In the genomic region with DNA sequence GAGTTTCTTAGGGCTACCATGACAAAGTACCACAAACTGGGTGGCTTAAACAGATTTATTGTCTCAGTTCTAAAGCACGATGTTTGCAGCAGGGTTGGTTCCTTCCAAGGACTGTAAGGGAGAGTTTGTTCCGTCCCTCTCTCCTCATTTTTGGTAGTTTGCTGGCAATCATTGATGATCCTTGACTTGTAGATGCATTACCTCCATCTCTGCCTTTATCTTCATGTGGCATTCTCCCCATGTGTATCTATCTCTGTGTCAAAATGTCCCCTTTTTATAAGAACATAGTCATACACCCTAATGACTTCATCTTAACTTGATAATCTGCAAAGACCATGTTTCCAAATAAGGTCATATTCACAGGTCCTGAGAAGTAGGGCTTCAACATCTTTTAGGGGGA, we compare ENCODE assay signal across 19 cellular contexts.
A peak's percentile ranks its signal among the peaks of the same experiment; 100 is the strongest.
DNase-seq lines count a peak whose midpoint lies in the region; ATAC-seq lines count a peak whose summit lies in the region.
"Had no signal": no experiment of that assay in that cellular context is flagged by ENCODE, and none has a peak within 500 bp of the region (broad histone marks: within the 10 kb centered on the region; RNA-seq: fewer than 3 reads in every experiment).

No MANE protein-coding gene starts in this region.

- 98 to 100% methylated on average over 2 of the region's 2 CpGs for WGBS in GM23248 (ENCODE audit: low coverage in 1 of 2, low lambda C conversion rate in 2 of 2, missing lambda C conversion rate in 2 of 2), 2 experiments

- H3K79me2 ChIP-seq in GM23248 (ENCODE audit: insufficient read depth) = no peaks in the 10 kb centered on the region

- peaks cover 63% of the 10 kb centered on the region for H3K4me1 ChIP-seq in GM23248 (ENCODE audit: insufficient read depth)
- H3K4me1 ChIP-seq: SJCRH30, testis had no signal

- CTCF ChIA-PET in activated naive CD4-positive, alpha-beta T cell treated with anti-CD3 and anti-CD28 coated beads for 36 hours (lab: Charles Lee) = interaction anchor here (0.7 to 2.2 kb wide), 3 partner anchors 34 to 58 kb away, joined by 3 to 11 read pairs (median 4); no protein-coding TSS in a partner anchor

- H3K27ac Mint-ChIP-seq in activated naive CD4-positive, alpha-beta T cell treated with anti-CD3 and anti-CD28 coated beads for 36 hours = peak overlapping the region; percentile 96
- H3K27ac Mint-ChIP-seq in activated naive CD8-positive, alpha-beta T cell = peak overlapping the region; percentile 98
- H3K27ac Mint-ChIP-seq in stimulated activated effector memory CD8-positive, alpha-beta T cell treated with anti-CD3 and anti-CD28 coated beads, Interleukin-12 subunit alpha, Interleukin-12 subunit beta, amount 100 ng/mL, for 72 hours = peak overlapping the region; percentile 98
- H3K27ac Mint-ChIP-seq: H9 had no signal

- H3K4me2 ChIP-seq in GM23248 (ENCODE audit: unreplicated experiment) = peak overlapping the region; percentile 72

- in situ Hi-C loops in GM23248 (cut with MboI) = no loop called here

- intact Hi-C loops in activated naive CD4-positive, alpha-beta T cell treated with anti-CD3 and anti-CD28 coated beads for 36 hours (cut with micrococcal nuclease) = loop anchor here (5.0 kb wide), 1 partner anchor 426 kb away; no protein-coding TSS in a partner anchor

- no peaks in the 10 kb centered on the region for H3K27me3 ChIP-seq in GM23248 (replicated peaks; ENCODE audit: insufficient read depth)
- H3K27me3 ChIP-seq: Peyer's patch, SJCRH30, testis had no signal

- no peaks in the 10 kb centered on the region for H3K36me3 ChIP-seq in GM23248 (ENCODE audit: low read depth)
- H3K36me3 ChIP-seq: Peyer's patch, SJCRH30 had no signal

- no peak overlapping the region for H3K4me3 ChIP-seq in GM23248
- H3K4me3 ChIP-seq: Peyer's patch, SJCRH30, testis had no signal

- peaks cover 91% of the 10 kb centered on the region for H3K4me1 Mint-ChIP-seq in activated naive CD4-positive, alpha-beta T cell treated with anti-CD3 and anti-CD28 coated beads for 36 hours (ENCODE audit: low read depth)
- H3K4me1 Mint-ChIP-seq in activated naive CD8-positive, alpha-beta T cell (ENCODE audit: low read depth) = peaks cover 91% of the 10 kb centered on the region
- peaks cover 86% of the 10 kb centered on the region for H3K4me1 Mint-ChIP-seq in stimulated activated effector memory CD8-positive, alpha-beta T cell treated with anti-CD3 and anti-CD28 coated beads, Interleukin-12 subunit alpha, Interleukin-12 subunit beta, amount 100 ng/mL, for 72 hours

- H3K36me3 Mint-ChIP-seq in activated naive CD4-positive, alpha-beta T cell treated with anti-CD3 and anti-CD28 coated beads for 36 hours (ENCODE audit: low read depth) = peaks cover 13% of the 10 kb centered on the region
- peaks cover 38% of the 10 kb centered on the region for H3K36me3 Mint-ChIP-seq in activated naive CD8-positive, alpha-beta T cell
- H3K36me3 Mint-ChIP-seq in stimulated activated effector memory CD8-positive, alpha-beta T cell treated with anti-CD3 and anti-CD28 coated beads, Interleukin-12 subunit alpha, Interleukin-12 subunit beta, amount 100 ng/mL, for 72 hours = peaks cover 65% of the 10 kb centered on the region

- H3K9ac ChIP-seq in GM23248 = no peak overlapping the region

- H4K20me1 ChIP-seq in GM23248 (ENCODE audit: insufficient read depth) = no peaks in the 10 kb centered on the region

- peaks cover 2% of the 10 kb centered on the region for H3K9me3 Mint-ChIP-seq in activated naive CD4-positive, alpha-beta T cell treated with anti-CD3 and anti-CD28 coated beads for 36 hours
- H3K9me3 Mint-ChIP-seq in activated naive CD8-positive, alpha-beta T cell (ENCODE audit: low read depth) = peaks cover 9% of the 10 kb centered on the region
- H3K9me3 Mint-ChIP-seq in stimulated activated effector memory CD8-positive, alpha-beta T cell treated with anti-CD3 and anti-CD28 coated beads, Interleukin-12 subunit alpha, Interleukin-12 subunit beta, amount 100 ng/mL, for 72 hours = peaks cover 3% of the 10 kb centered on the region
- H3K9me3 Mint-ChIP-seq: H9 had no signal

- no peak for ATAC-seq in stimulated activated effector memory CD8-positive, alpha-beta T cell treated with anti-CD3 and anti-CD28 coated beads, Interleukin-12 subunit alpha, Interleukin-12 subunit beta, amount 100 ng/mL, for 72 hours

- no peak overlapping the region for H2AFZ ChIP-seq in GM23248

- H3K27ac ChIP-seq in GM23248 = 0 out of 2 replicates have a peak overlapping the region, but pooled peaks have one; percentile 90
- H3K27ac ChIP-seq: C4-2B, Peyer's patch, SJCRH30, testis had no signal

- no peaks in the 10 kb centered on the region for H3K9me3 ChIP-seq in GM23248 (ENCODE audit: low read depth)
- H3K9me3 ChIP-seq: Peyer's patch, SJCRH30, testis had no signal

- peaks cover 57% of the 10 kb centered on the region for H3F3A ChIP-seq in GM23248 (ENCODE audit: insufficient read depth)

- no peaks in the 10 kb centered on the region for H3K9me2 ChIP-seq in GM23248 (ENCODE audit: insufficient read depth)

- DNase-seq in activated naive CD4-positive, alpha-beta T cell treated with anti-CD3 and anti-CD28 coated beads for 36 hours = no peak
- DNase-seq in activated naive CD4-positive, alpha-beta T cell treated with anti-CD3 and anti-CD28 coated beads, Interleukin-2, amount 50 U/mL, for 16 hours = no peak
- no peak for DNase-seq in GM23248
- no peak for DNase-seq in stimulated activated effector memory CD8-positive, alpha-beta T cell treated with anti-CD3 and anti-CD28 coated beads, Interleukin-12 subunit alpha, Interleukin-12 subunit beta, amount 100 ng/mL, for 72 hours (ENCODE audit: low spot score in 2 of 2)
- DNase-seq in central memory CD4-positive, alpha-beta T cell = no peak
- no peak for DNase-seq in stimulated activated CD4-positive, alpha-beta T cell treated with anti-CD3 and anti-CD28 coated beads, Interleukin-12 subunit alpha, Interleukin-12 subunit beta, amount 100 ng/mL, for 4 hours
- DNase-seq: activated CD4-positive, alpha-beta T cell treated with anti-CD3 and anti-CD28 coated beads for 48 hours; effector CD4-positive, alpha-beta T cell; H9; NCI-H1694; NCI-H2171 treated with DMSO at 0.1 percent for 48 hours; NCI-H526; nucleus accumbens; Peyer's patch; SJCRH30; stimulated activated CD8-positive, alpha-beta memory T cell treated with anti-CD3 and anti-CD28 coated beads, Interleukin-4, amount 100 ng/mL, for 48 hours; testis had no signal

- no peak overlapping the region for H3K4me3 Mint-ChIP-seq in activated naive CD4-positive, alpha-beta T cell treated with anti-CD3 and anti-CD28 coated beads for 36 hours
- H3K4me3 Mint-ChIP-seq in activated naive CD8-positive, alpha-beta T cell = peak overlapping the region; percentile 73
- H3K4me3 Mint-ChIP-seq in stimulated activated effector memory CD8-positive, alpha-beta T cell treated with anti-CD3 and anti-CD28 coated beads, Interleukin-12 subunit alpha, Interleukin-12 subunit beta, amount 100 ng/mL, for 72 hours = peak overlapping the region; percentile 58
- H3K4me3 Mint-ChIP-seq: H9 had no signal

- H3K27me3 Mint-ChIP-seq in activated naive CD4-positive, alpha-beta T cell treated with anti-CD3 and anti-CD28 coated beads for 36 hours (ENCODE audit: low read depth) = no peaks in the 10 kb centered on the region
- no peaks in the 10 kb centered on the region for H3K27me3 Mint-ChIP-seq in activated naive CD8-positive, alpha-beta T cell
